Comparison of ENCODE assay signal across 24 cellular contexts in genomic region chr22:29985912-29986311, GRCh38.
"Had no signal": no experiment of that assay in that cellular context is flagged by ENCODE, and none has a peak within 500 bp of the region (broad histone marks: within the 10 kb centered on the region; RNA-seq: fewer than 3 reads in every experiment).

No MANE protein-coding gene starts in this region.

- H3K27me3 Mint-ChIP-seq: memory B cell; naive B cell; stimulated activated naive B cell treated with anti-CD40 and anti-IgM and Interleukin-4, amounts not matched to agents 10 μg/mL and 1 μg/mL and 100 μg/mL, for 72 hours; stimulated activated naive CD8-positive, alpha-beta T cell treated with anti-CD3 and anti-CD28 coated beads, Interleukin-15, amount 100 ng/mL, for 72 hours had no signal

- H3K4me1 Mint-ChIP-seq: memory B cell; stimulated activated naive B cell treated with anti-CD40 and anti-IgM and Interleukin-4, amounts not matched to agents 10 μg/mL and 1 μg/mL and 100 μg/mL, for 72 hours had no signal

- H3K36me3 ChIP-seq: colonic mucosa had no signal

- H3K9me3 Mint-ChIP-seq: memory B cell; naive B cell; nephron progenitor cell; stimulated activated naive B cell treated with anti-CD40 and anti-IgM and Interleukin-4, amounts not matched to agents 10 μg/mL and 1 μg/mL and 100 μg/mL, for 72 hours; stimulated activated naive CD8-positive, alpha-beta T cell treated with anti-CD3 and anti-CD28 coated beads, Interleukin-15, amount 100 ng/mL, for 72 hours had no signal

- H3K9me3 ChIP-seq: colonic mucosa, heart left ventricle, left lung, lower lobe of right lung, neutrophil, psoas muscle, testis, tibial nerve, upper lobe of right lung, vagina had no signal

- DNase-seq: colonic mucosa; effector CD4-positive, alpha-beta T cell; foreskin melanocyte; heart left ventricle; hippocampal formation; kidney glomerular epithelial cell; left lung; lower lobe of right lung; midbrain; naive B cell; nephron progenitor cell; psoas muscle; retina; stimulated activated CD4-positive, alpha-beta T cell treated with anti-CD3 and anti-CD28 coated beads, Interleukin-2, amount 100 ng/mL, for 24 hours; stimulated activated CD4-positive, alpha-beta T cell treated with anti-CD3 and anti-CD28 coated beads, Interleukin-4, amount 100 ng/mL, for 4 hours; stimulated activated naive B cell treated with anti-CD40 and anti-IgM and Interleukin-4, amounts not matched to agents 10 μg/mL and 1 μg/mL and 100 μg/mL, for 72 hours; stimulated activated naive CD8-positive, alpha-beta T cell treated with anti-CD3 and anti-CD28 coated beads, Interleukin-15, amount 100 ng/mL, for 72 hours; testis; upper lobe of right lung had no signal

- H3K4me3 Mint-ChIP-seq: memory B cell; naive B cell; nephron progenitor cell; stimulated activated naive B cell treated with anti-CD40 and anti-IgM and Interleukin-4, amounts not matched to agents 10 μg/mL and 1 μg/mL and 100 μg/mL, for 72 hours; stimulated activated naive CD8-positive, alpha-beta T cell treated with anti-CD3 and anti-CD28 coated beads, Interleukin-15, amount 100 ng/mL, for 72 hours had no signal

- H3K27ac Mint-ChIP-seq: memory B cell; nephron progenitor cell; stimulated activated naive B cell treated with anti-CD40 and anti-IgM and Interleukin-4, amounts not matched to agents 10 μg/mL and 1 μg/mL and 100 μg/mL, for 72 hours had no signal

- H3K27ac ChIP-seq: colonic mucosa, heart left ventricle, left lung, lower lobe of right lung, neutrophil, psoas muscle, testis, tibial nerve, upper lobe of right lung, vagina had no signal

- H3K4me3 ChIP-seq: colonic mucosa, heart left ventricle, left lung, lower lobe of right lung, psoas muscle, testis, tibial nerve, upper lobe of right lung, vagina had no signal

- H3K27me3 ChIP-seq: colonic mucosa, heart left ventricle, left lung, neutrophil, testis, tibial nerve, upper lobe of right lung, vagina had no signal

- ATAC-seq: heart left ventricle; left lung; lower lobe of right lung; psoas muscle; sciatic nerve; stimulated activated naive B cell treated with anti-CD40 and anti-IgM and Interleukin-4, amounts not matched to agents 10 μg/mL and 1 μg/mL and 100 μg/mL, for 72 hours; stimulated activated naive CD8-positive, alpha-beta T cell treated with anti-CD3 and anti-CD28 coated beads, Interleukin-15, amount 100 ng/mL, for 72 hours; upper lobe of right lung had no signal

- H3K4me1 ChIP-seq: colonic mucosa, left lung, psoas muscle, testis, upper lobe of right lung, vagina had no signal
